19 cellular contexts compared by ENCODE assay signal in the genomic region with DNA sequence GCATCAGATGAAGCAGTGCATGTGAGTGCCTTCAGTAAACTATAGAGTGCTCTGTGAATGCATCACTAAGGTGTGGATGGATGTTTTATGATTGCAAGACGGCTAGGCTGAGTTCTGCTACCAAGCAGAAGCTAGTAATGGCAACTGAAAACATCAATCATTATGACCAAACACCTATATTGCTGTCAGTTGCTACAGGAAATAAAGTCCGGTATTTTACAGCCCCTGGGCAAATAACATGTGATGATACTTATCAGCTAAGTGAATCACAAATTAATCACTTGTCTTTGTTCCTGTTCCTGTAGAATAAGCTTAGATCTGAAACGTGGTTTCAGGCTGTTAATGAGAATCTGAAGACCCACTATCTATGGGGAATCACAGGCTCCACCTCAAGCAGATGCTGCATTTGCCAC.
A peak's percentile ranks its signal among the peaks of the same experiment; 100 is the strongest.
DNase-seq lines count a peak whose midpoint lies in the region; ATAC-seq, FAIRE-seq and TF ChIP-seq lines count a peak whose summit lies in the region.
"Had no signal": no experiment of that assay in that cellular context is flagged by ENCODE, and none has a peak within 500 bp of the region (broad histone marks: within the 10 kb centered on the region; RNA-seq: fewer than 3 reads in every experiment).

No MANE protein-coding gene starts in this region.

- no peak overlapping the region for H3K27ac ChIP-seq in foreskin keratinocyte
- H3K27ac ChIP-seq: heart right ventricle, left ventricle myocardium inferior had no signal

- no peaks in the 10 kb centered on the region for H3K9me3 Mint-ChIP-seq in natural killer cell treated with Interleukin-12 subunit alpha and Interleukin-12 subunit beta and Interleukin-15 and Interleukin-18, amount 100 ng/mL, for 72 hours
- H3K9me3 Mint-ChIP-seq: natural killer cell had no signal

- H3K27me3 Mint-ChIP-seq in natural killer cell treated with Interleukin-12 subunit alpha and Interleukin-12 subunit beta and Interleukin-15 and Interleukin-18, amount 100 ng/mL, for 72 hours: peaks cover 2 to 23% of the 10 kb centered on the region in 2 donors
- H3K27me3 Mint-ChIP-seq: activated B cell treated with CpG ODN at 0.5 μM for 24 hours; activated naive CD8-positive, alpha-beta T cell treated with anti-CD3 and anti-CD28 coated beads for 36 hours; stimulated activated memory B cell treated with anti-CD40 and anti-IgM and Interleukin-4, amounts not matched to agents 10 μg/mL and 1 μg/mL and 100 μg/mL, for 72 hours had no signal

- peak; percentile 92 for ATAC-seq in foreskin keratinocyte
- no peak for ATAC-seq in GM21447 (IDR thresholded peaks at IDR 0.05; ENCODE audit: unreplicated experiment)
- no peak for ATAC-seq in natural killer cell treated with Interleukin-12 subunit alpha and Interleukin-12 subunit beta and Interleukin-15 and Interleukin-18, amount 100 ng/mL, for 72 hours
- ATAC-seq: heart right ventricle; natural killer cell; right cardiac atrium; stimulated activated memory B cell treated with anti-CD40 and anti-IgM and Interleukin-4, amounts not matched to agents 10 μg/mL and 1 μg/mL and 100 μg/mL, for 72 hours had no signal

- TF ChIP-seq CTCF in foreskin keratinocyte (conservative IDR thresholded peaks at IDR 0.05): no peak

- no peak overlapping the region for H3K4me3 Mint-ChIP-seq in natural killer cell treated with Interleukin-12 subunit alpha and Interleukin-12 subunit beta and Interleukin-15 and Interleukin-18, amount 100 ng/mL, for 72 hours
- H3K4me3 Mint-ChIP-seq: activated B cell treated with CpG ODN at 0.5 μM for 24 hours; activated naive CD8-positive, alpha-beta T cell treated with anti-CD3 and anti-CD28 coated beads for 36 hours; natural killer cell; stimulated activated memory B cell treated with anti-CD40 and anti-IgM and Interleukin-4, amounts not matched to agents 10 μg/mL and 1 μg/mL and 100 μg/mL, for 72 hours had no signal

- no peaks in the 10 kb centered on the region for H3K27me3 ChIP-seq in foreskin keratinocyte
- H3K27me3 ChIP-seq: heart right ventricle had no signal

- H3K36me3 Mint-ChIP-seq in natural killer cell treated with Interleukin-12 subunit alpha and Interleukin-12 subunit beta and Interleukin-15 and Interleukin-18, amount 100 ng/mL, for 72 hours: no peaks in the 10 kb centered on the region
- H3K36me3 Mint-ChIP-seq: natural killer cell; stimulated activated memory B cell treated with anti-CD40 and anti-IgM and Interleukin-4, amounts not matched to agents 10 μg/mL and 1 μg/mL and 100 μg/mL, for 72 hours had no signal

- no peak overlapping the region for H3K27ac Mint-ChIP-seq in natural killer cell treated with Interleukin-12 subunit alpha and Interleukin-12 subunit beta and Interleukin-15 and Interleukin-18, amount 100 ng/mL, for 72 hours
- H3K27ac Mint-ChIP-seq: activated B cell treated with CpG ODN at 0.5 μM for 24 hours; activated naive CD8-positive, alpha-beta T cell treated with anti-CD3 and anti-CD28 coated beads for 36 hours; natural killer cell; stimulated activated memory B cell treated with anti-CD40 and anti-IgM and Interleukin-4, amounts not matched to agents 10 μg/mL and 1 μg/mL and 100 μg/mL, for 72 hours had no signal

- peaks cover 43% of the 10 kb centered on the region for H3K4me1 ChIP-seq in foreskin keratinocyte

- no peak for TF ChIP-seq POLR2A in GM12892 (IDR thresholded peaks at IDR 0.05; ENCODE audit: low read depth, low read length)

- no peaks in the 10 kb centered on the region for H3K4me1 Mint-ChIP-seq in natural killer cell treated with Interleukin-12 subunit alpha and Interleukin-12 subunit beta and Interleukin-15 and Interleukin-18, amount 100 ng/mL, for 72 hours (ENCODE audit: low read depth in 2 of 2)
- H3K4me1 Mint-ChIP-seq: activated B cell treated with CpG ODN at 0.5 μM for 24 hours; activated naive CD8-positive, alpha-beta T cell treated with anti-CD3 and anti-CD28 coated beads for 36 hours; natural killer cell; stimulated activated memory B cell treated with anti-CD40 and anti-IgM and Interleukin-4, amounts not matched to agents 10 μg/mL and 1 μg/mL and 100 μg/mL, for 72 hours had no signal

- FAIRE-seq in HTR-8/SVneo (lab: Jason Lieb, UNC) (no peak), GM12892 (lab: Jason Lieb, UNC) (no peak)
- FAIRE-seq: H54 had no signal

- DNase-seq in COLO829 (ENCODE audit: low spot score) (peak; percentile 71), HTR-8/SVneo (ENCODE audit: insufficient read length, low spot score) (peak; percentile 27), RPMI7951 (ENCODE audit: low read depth) (peak; percentile 41), foreskin keratinocyte (peak; percentile 84 to 94), GM12892 (ENCODE audit: insufficient read length) (no peak)
- DNase-seq in stimulated activated CD4-positive, alpha-beta T cell treated with anti-CD3 and anti-CD28 coated beads, Interleukin-1b, Interleukin-23, amount 100 ng/mL, for 48 hours: no peak
- no peak for DNase-seq in natural killer cell treated with Interleukin-12 subunit alpha and Interleukin-12 subunit beta and Interleukin-15 and Interleukin-18, amount 100 ng/mL, for 72 hours (ENCODE audit: low spot score)
- DNase-seq: activated B cell treated with CpG ODN at 0.5 μM for 24 hours; activated naive CD8-positive, alpha-beta T cell treated with anti-CD3 and anti-CD28 coated beads for 36 hours; cerebellar nuclear complex; GF-D8; heart right ventricle; left ventricle myocardium inferior; natural killer cell; right cardiac atrium; stimulated activated CD4-positive, alpha-beta T cell treated with anti-CD3 and anti-CD28 coated beads, Interleukin-4, amount 100 ng/mL, for 4 hours had no signal

Comparison
In these comparisons a context has a peak if more than half of its experiments do, and no peak if none do; other contexts are left out.
1. DNase-seq: peak in COLO829 (single experiment), HTR-8/SVneo (single experiment), RPMI7951 (single experiment) and foreskin keratinocyte (2 of 2); none in stimulated activated CD4-positive, alpha-beta T cell treated with anti-CD3 and anti-CD28 coated beads, Interleukin-1b, Interleukin-23, amount 100 ng/mL, for 48 hours (single experiment), GM12892 (single experiment) and natural killer cell treated with Interleukin-12 subunit alpha and Interleukin-12 subunit beta and Interleukin-15 and Interleukin-18, amount 100 ng/mL, for 72 hours (single experiment).